10 cellular contexts compared by ENCODE assay signal in genomic region chr11:114395776-114396175, GRCh38. TPM values are rescaled to one million over a fixed set of nuclear protein-coding genes. Genes with fewer than 3 reads are reported as not detected.
A peak's percentile ranks its signal among the peaks of the same experiment; 100 is the strongest.
DNase-seq lines count a peak whose midpoint lies in the region; ATAC-seq, FAIRE-seq and TF ChIP-seq lines count a peak whose summit lies in the region.
"Had no signal": no experiment of that assay in that cellular context is flagged by ENCODE, and none has a peak within 500 bp of the region (broad histone marks: within the 10 kb centered on the region; RNA-seq: fewer than 3 reads in every experiment).

No MANE protein-coding gene starts in this region.

- H4K20me1 ChIP-seq in HepG2 (ENCODE audit: insufficient read depth, low read length) = no peaks in the 10 kb centered on the region

- H3K27me3 ChIP-seq in HepG2 (ENCODE audit: control insufficient read depth in 1 of 2, insufficient read depth in 2 of 2, low read length in 2 of 2) = peaks cover 0 to 1% of the 10 kb centered on the region in 2 experiments; a peak in 1 of 5 replicates

- TF ChIP-seq POLR2A in HepG2 (IDR thresholded peaks at IDR 0.05; ENCODE audit: insufficient read depth in 1 of 2, low read depth in 2 of 2, low read length in 2 of 2) = no peak

- H3K4me3 ChIP-seq in astrocyte of the spinal cord (ENCODE audit: low read depth, low read length) (no peak overlapping the region), HepG2 (replicated peaks in 1 of 3; ENCODE audit: insufficient read depth in 1 of 3, low read depth in 2 of 3, low read length in 3 of 3) (no peak overlapping the region)

- no peaks in the 10 kb centered on the region for H3K27me3 Mint-ChIP-seq in nephron progenitor cell (ENCODE audit: low read depth, poor library complexity)
- H3K27me3 Mint-ChIP-seq: activated T-helper 17 cell treated with anti-CD3 and anti-CD28 coated beads, Interleukin-2, amount 50 U/mL, for 72 hours; naive B cell had no signal

- no peaks in the 10 kb centered on the region for H3K9me3 ChIP-seq in HepG2 (ENCODE audit: low read length)

- H3K9me3 Mint-ChIP-seq in nephron progenitor cell = no peaks in the 10 kb centered on the region
- H3K9me3 Mint-ChIP-seq: activated T-helper 17 cell treated with anti-CD3 and anti-CD28 coated beads, Interleukin-2, amount 50 U/mL, for 72 hours; naive B cell had no signal

- H3K4me3 Mint-ChIP-seq in nephron progenitor cell = no peak overlapping the region
- H3K4me3 Mint-ChIP-seq: activated T-helper 17 cell treated with anti-CD3 and anti-CD28 coated beads, Interleukin-2, amount 50 U/mL, for 72 hours had no signal

- H2AFZ ChIP-seq in HepG2 (ENCODE audit: low read length) = no peak overlapping the region

- TF ChIP-seq CTCF in D721Med (IDR thresholded peaks at IDR 0.05; ENCODE audit: insufficient read depth, missing control alignments) (peak; percentile 30), astrocyte of the spinal cord (IDR thresholded peaks at IDR 0.05; ENCODE audit: low read depth, low read length) (peak; percentile 36), HepG2 (CRISPR knock-in tag; IDR thresholded peaks at IDR 0.05) (peak; percentile 45), nephron progenitor cell (IDR thresholded peaks at IDR 0.05) (no peak)

- no peak for DNase-seq in D721Med (ENCODE audit: insufficient read length, low spot score)
- peak; percentile 26 for DNase-seq in HT1080 (ENCODE audit: low read depth)
- DNase-seq in astrocyte of the spinal cord (ENCODE audit: low read depth, low spot score) = no peak
- DNase-seq in HepG2 (ENCODE audit: low spot score) = peak; percentile 5
- no peak for DNase-seq in nephron progenitor cell
- DNase-seq in SKM-1 (lab: John Stamatoyannopoulos, UW; ENCODE audit: unreplicated experiment) = no peak
- DNase-seq in SW 1271 (lab: John Stamatoyannopoulos, UW) = no peak
- DNase-seq: naive B cell had no signal

- no peak for TF ChIP-seq EP300 in HepG2 (IDR thresholded peaks at IDR 0.05; ENCODE audit: low read depth in 2 of 2, low read length in 2 of 2)
- no peak for TF ChIP-seq EP300 in HepG2 (CRISPR knock-in tag; IDR thresholded peaks at IDR 0.05; ENCODE audit: borderline replicate concordance)

- TF ChIP-seq RAD21 in HepG2 (CRISPR knock-in tag; IDR thresholded peaks at IDR 0.05) = no peak

- no peak overlapping the region for H3K27ac Mint-ChIP-seq in nephron progenitor cell
- H3K27ac Mint-ChIP-seq: activated T-helper 17 cell treated with anti-CD3 and anti-CD28 coated beads, Interleukin-2, amount 50 U/mL, for 72 hours; naive B cell had no signal

- no TSS peak for BruUV-seq in HepG2 (replicated peaks; lab: Mats Ljungman, UMichigan)

- intact Hi-C loops in HepG2 (cut with micrococcal nuclease; ENCODE audit: unreplicated experiment) = no loop called here

- no peak overlapping the region for H3K4me2 ChIP-seq in HepG2 (ENCODE audit: low read depth, low read length)

- FAIRE-seq in D721Med (lab: Jason Lieb, UNC) = no peak
- FAIRE-seq in HepG2 (lab: Jason Lieb, UNC) = no peak

- H3K79me2 ChIP-seq in HepG2 (ENCODE audit: insufficient read depth, low read length) = peaks cover 19% of the 10 kb centered on the region

- H3K9ac ChIP-seq in HepG2 (ENCODE audit: insufficient read depth, low read depth, low read length) = no peak overlapping the region

- CTCF ChIA-PET in HepG2 (lab: Yijun Ruan, JAX; ENCODE audit: low intra/inter-chr PET ratio, low total read pairs) = no interaction called here

- no peaks in the 10 kb centered on the region for H3K36me3 Mint-ChIP-seq in nephron progenitor cell (ENCODE audit: low read depth)
- H3K36me3 Mint-ChIP-seq: naive B cell had no signal

- H3K4me1 ChIP-seq in HepG2 (ENCODE audit: insufficient read depth, low read length) = peaks cover 32% of the 10 kb centered on the region

- H3K4me1 Mint-ChIP-seq in nephron progenitor cell = peaks cover 27% of the 10 kb centered on the region

- in situ Hi-C loops in astrocyte of the spinal cord (cut with HindIII; ENCODE audit: low sequenced_read_pairs) = no loop called here
- in situ Hi-C loops in HepG2 (cut with HindIII; ENCODE audit: extremely low pct_ligation_motif_present, low pct_unique_long_range_greater_than_20kb) = no loop called here

- no peak for ATAC-seq in HepG2
- no peak for ATAC-seq in HG03520 (IDR thresholded peaks at IDR 0.05; ENCODE audit: unreplicated experiment)
- ATAC-seq: activated T-helper 17 cell treated with anti-CD3 and anti-CD28 coated beads, Interleukin-2, amount 50 U/mL, for 72 hours had no signal

- POLR2A ChIA-PET in HepG2 (lab: Yijun Ruan, JAX) = interaction anchor here (1.0 kb wide), 1 partner anchor 44 kb away, joined by 3 read pairs; the partner anchor contains the start of gene REXO2

- no peaks in the 10 kb centered on the region for H3K36me3 ChIP-seq in HepG2 (replicated peaks in 1 of 2; ENCODE audit: control insufficient read depth in 1 of 2, insufficient read depth in 2 of 2, low read length in 2 of 2)

- H3K27ac ChIP-seq in HepG2 (ENCODE audit: extremely low read length, insufficient read depth, low read length) = no peak overlapping the region

- whole genome bisulfite sequencing in HepG2 (ENCODE audit: low lambda C conversion rate) = 7% methylated on average over 3 of the region's 3 CpGs

RNA-seq across cellular contexts. Expression of gene C11orf71, which starts 4.5 kb away (rescaled TPM):
- total RNA-seq in HT1080 (2014; rRNA removed; shearing (Covaris generic)) = 4.8 and 6.0 TPM in 2 replicates
- 8.3 and 8.5 TPM in 2 replicates for polyA plus RNA-seq in HT1080 (2015; cell fraction: cytosol; rRNA removed)
- 7.3 and 9.3 TPM in 2 replicates for polyA plus RNA-seq in HT1080 (2015; cell fraction: nucleus; rRNA removed)
- total RNA-seq in HepG2 (2016; rRNA removed; fragmentation: Illumina TruSeq; extraction: Trizol) = 7.1 and 9.4 TPM in 2 replicates
- total RNA-seq in HepG2 (2016; cell fraction: cytosol; rRNA removed; fragmentation: Illumina TruSeq; extraction: Trizol; ENCODE audit: low read depth) = 7.4 and 8.2 TPM in 2 replicates
- total RNA-seq in HepG2 (2016; cell fraction: insoluble cytoplasmic fraction; rRNA removed; fragmentation: Illumina TruSeq; extraction: Trizol) = 8.0 and 8.3 TPM in 2 replicates
- total RNA-seq in HepG2 (2016; cell fraction: membrane; rRNA removed; fragmentation: Illumina TruSeq; extraction: Trizol) = 11.7 and 12.3 TPM in 2 replicates
- total RNA-seq in HepG2 (2016; cell fraction: nucleus; rRNA removed; fragmentation: Illumina TruSeq; extraction: Trizol) = 8.5 and 9.0 TPM in 2 replicates
- polyA plus RNA-seq in HepG2 (2011; rRNA removed) = 7.8 and 9.4 TPM in 2 replicates
- polyA plus RNA-seq in HepG2 (2011; cell fraction: cytosol; rRNA removed) = 7.8 and 8.4 TPM in 2 replicates
- polyA plus RNA-seq in HepG2 (2011; cell fraction: nucleus; rRNA removed) = 7.5 and 8.0 TPM in 2 replicates
- polyA plus RNA-seq in HepG2 (2012) = 5.8 and 8.7 TPM in 2 replicates
- 10.7 and 11.4 TPM in 2 replicates for polyA plus RNA-seq in HepG2 (2016; cell fraction: cytosol; fragmentation: Illumina TruSeq; extraction: Trizol; ENCODE audit: low read depth)
- polyA plus RNA-seq in HepG2 (2016; cell fraction: insoluble cytoplasmic fraction; fragmentation: Illumina TruSeq; extraction: Trizol; ENCODE audit: low read depth) = 9.7 and 10.3 TPM in 2 replicates
- polyA plus RNA-seq in HepG2 (2016; cell fraction: membrane; fragmentation: Illumina TruSeq; extraction: Trizol; ENCODE audit: low read depth) = 12.3 and 13.4 TPM in 2 replicates
- 9.5 and 9.6 TPM in 2 replicates for polyA plus RNA-seq in HepG2 (2016; cell fraction: nucleus; fragmentation: Illumina TruSeq; extraction: Trizol; ENCODE audit: insufficient read depth, low read depth)
- polyA minus RNA-seq in HepG2 (2011; rRNA and poly(A)+ RNA removed; ENCODE audit: low replicate concordance) = 7.3 and 8.6 TPM in 2 replicates
- polyA minus RNA-seq in HepG2 (2011; cell fraction: cytosol; rRNA and poly(A)+ RNA removed) = 2.4 and 3.7 TPM in 2 replicates
- 14.7 and 15.8 TPM in 2 replicates for polyA minus RNA-seq in HepG2 (2011; cell fraction: nucleus; rRNA and poly(A)+ RNA removed)

RNA-seq across cellular contexts. Expression of gene RBM7, which starts 4.7 kb away (rescaled TPM):
- total RNA-seq in HT1080 (2014; rRNA removed; shearing (Covaris generic)) = 22.3 and 43.0 TPM in 2 replicates
- 34.4 and 43.5 TPM in 2 replicates for polyA plus RNA-seq in HT1080 (2015; cell fraction: cytosol; rRNA removed)
- 22.6 and 28.7 TPM in 2 replicates for polyA plus RNA-seq in HT1080 (2015; cell fraction: nucleus; rRNA removed)
- 30.5 and 52.6 TPM in 2 replicates for total RNA-seq in HepG2 (2016; rRNA removed; fragmentation: Illumina TruSeq; extraction: Trizol)
- total RNA-seq in HepG2 (2016; cell fraction: cytosol; rRNA removed; fragmentation: Illumina TruSeq; extraction: Trizol; ENCODE audit: low read depth) = 10.4 and 12.4 TPM in 2 replicates
- total RNA-seq in HepG2 (2016; cell fraction: insoluble cytoplasmic fraction; rRNA removed; fragmentation: Illumina TruSeq; extraction: Trizol) = 30.6 and 50.0 TPM in 2 replicates
- total RNA-seq in HepG2 (2016; cell fraction: membrane; rRNA removed; fragmentation: Illumina TruSeq; extraction: Trizol) = 29.5 and 33.1 TPM in 2 replicates
- 22.1 and 24.3 TPM in 2 replicates for total RNA-seq in HepG2 (2016; cell fraction: nucleus; rRNA removed; fragmentation: Illumina TruSeq; extraction: Trizol)
- 32.2 and 32.3 TPM in 2 replicates for polyA plus RNA-seq in HepG2 (2011; rRNA removed)
- polyA plus RNA-seq in HepG2 (2011; cell fraction: cytosol; rRNA removed) = 19.1 and 25.0 TPM in 2 replicates
- 6.3 and 9.4 TPM in 2 replicates for polyA plus RNA-seq in HepG2 (2011; cell fraction: nucleus; rRNA removed)
- polyA plus RNA-seq in HepG2 (2012) = 34.5 and 46.3 TPM in 2 replicates
- 7.5 and 7.8 TPM in 2 replicates for polyA plus RNA-seq in HepG2 (2016; cell fraction: cytosol; fragmentation: Illumina TruSeq; extraction: Trizol; ENCODE audit: low read depth)
- polyA plus RNA-seq in HepG2 (2016; cell fraction: insoluble cytoplasmic fraction; fragmentation: Illumina TruSeq; extraction: Trizol; ENCODE audit: low read depth) = 50.2 and 59.9 TPM in 2 replicates
- polyA plus RNA-seq in HepG2 (2016; cell fraction: membrane; fragmentation: Illumina TruSeq; extraction: Trizol; ENCODE audit: low read depth) = 16.8 and 21.0 TPM in 2 replicates
- polyA plus RNA-seq in HepG2 (2016; cell fraction: nucleus; fragmentation: Illumina TruSeq; extraction: Trizol; ENCODE audit: insufficient read depth, low read depth) = 19.2 and 19.9 TPM in 2 replicates
- 30.6 and 47.3 TPM in 2 replicates for polyA minus RNA-seq in HepG2 (2011; rRNA and poly(A)+ RNA removed; ENCODE audit: low replicate concordance)
- polyA minus RNA-seq in HepG2 (2011; cell fraction: cytosol; rRNA and poly(A)+ RNA removed) = 44.6 and 63.7 TPM in 2 replicates
- polyA minus RNA-seq in HepG2 (2011; cell fraction: nucleus; rRNA and poly(A)+ RNA removed) = 42.2 and 63.9 TPM in 2 replicates

RNA-seq across cellular contexts. Expression of gene REXO2, which starts 43.5 kb away (rescaled TPM):
- total RNA-seq in HT1080 (2014; rRNA removed; shearing (Covaris generic)) = 217 and 231 TPM in 2 replicates
- polyA plus RNA-seq in HT1080 (2015; cell fraction: cytosol; rRNA removed) = 198 and 201 TPM in 2 replicates
- polyA plus RNA-seq in HT1080 (2015; cell fraction: nucleus; rRNA removed) = 150 and 158 TPM in 2 replicates
- total RNA-seq in HepG2 (2016; rRNA removed; fragmentation: Illumina TruSeq; extraction: Trizol) = 104 and 111 TPM in 2 replicates
- 32.0 and 35.0 TPM in 2 replicates for total RNA-seq in HepG2 (2016; cell fraction: cytosol; rRNA removed; fragmentation: Illumina TruSeq; extraction: Trizol; ENCODE audit: low read depth)
- total RNA-seq in HepG2 (2016; cell fraction: insoluble cytoplasmic fraction; rRNA removed; fragmentation: Illumina TruSeq; extraction: Trizol) = 102 and 115 TPM in 2 replicates
- 54.9 and 60.7 TPM in 2 replicates for total RNA-seq in HepG2 (2016; cell fraction: membrane; rRNA removed; fragmentation: Illumina TruSeq; extraction: Trizol)
- total RNA-seq in HepG2 (2016; cell fraction: nucleus; rRNA removed; fragmentation: Illumina TruSeq; extraction: Trizol) = 62.8 and 72.9 TPM in 2 replicates
- polyA plus RNA-seq in HepG2 (2011; rRNA removed) = 79.6 and 95.6 TPM in 2 replicates
- 69.5 and 84.2 TPM in 2 replicates for polyA plus RNA-seq in HepG2 (2011; cell fraction: cytosol; rRNA removed)
- polyA plus RNA-seq in HepG2 (2011; cell fraction: nucleus; rRNA removed) = 66.3 and 74.0 TPM in 2 replicates
- 58.5 TPM in 2 replicates for polyA plus RNA-seq in HepG2 (2012)
- polyA plus RNA-seq in HepG2 (2016; cell fraction: cytosol; fragmentation: Illumina TruSeq; extraction: Trizol; ENCODE audit: low read depth) = 25.3 and 31.4 TPM in 2 replicates
- polyA plus RNA-seq in HepG2 (2016; cell fraction: insoluble cytoplasmic fraction; fragmentation: Illumina TruSeq; extraction: Trizol; ENCODE audit: low read depth) = 99.0 and 102 TPM in 2 replicates
- polyA plus RNA-seq in HepG2 (2016; cell fraction: membrane; fragmentation: Illumina TruSeq; extraction: Trizol; ENCODE audit: low read depth) = 35.5 and 45.8 TPM in 2 replicates
- 85.7 and 105 TPM in 2 replicates for polyA plus RNA-seq in HepG2 (2016; cell fraction: nucleus; fragmentation: Illumina TruSeq; extraction: Trizol; ENCODE audit: insufficient read depth, low read depth)
- 14.5 and 18.7 TPM in 2 replicates for polyA minus RNA-seq in HepG2 (2011; rRNA and poly(A)+ RNA removed; ENCODE audit: low replicate concordance)
- polyA minus RNA-seq in HepG2 (2011; cell fraction: cytosol; rRNA and poly(A)+ RNA removed) = 20.2 and 23.3 TPM in 2 replicates
- polyA minus RNA-seq in HepG2 (2011; cell fraction: nucleus; rRNA and poly(A)+ RNA removed) = 63.9 and 66.8 TPM in 2 replicates

Comparison
In these comparisons a context has a peak if more than half of its experiments do, and no peak if none do; other contexts are left out.
1. DNase-seq: peak in HT1080 (single experiment) and HepG2 (single experiment); none in D721Med (single experiment), astrocyte of the spinal cord (single experiment), nephron progenitor cell (single experiment), SKM-1 (single experiment) and SW 1271 (0 of 2).